In genomic region chr5:96869372-96869641, GRCh38 we compare ENCODE assay signal across 1 cellular context.
TF ChIP-seq lines count a peak whose summit lies in the region.

No MANE protein-coding gene starts in this region.

TF ChIP-seq in HepG2, 621 proteins besides CTCF, POLR2A, EP300 and RAD21:
- TF ChIP-seq MAFK (conservative IDR thresholded peaks at IDR 0.05 in 1 of 2, IDR thresholded peaks at IDR 0.05 in 1 of 2; ENCODE audit: low read length in 2 of 2) (peak; percentile 83 to 84), MAFF (IDR thresholded peaks at IDR 0.05; ENCODE audit: low read depth, low read length) (peak; percentile 71), FOXA1 (IDR thresholded peaks at IDR 0.05) (no peak), FOXA1 (CRISPR knock-in tag; IDR thresholded peaks at IDR 0.05) (no peak)
